8 cellular contexts compared by ENCODE assay signal in the genomic region with DNA sequence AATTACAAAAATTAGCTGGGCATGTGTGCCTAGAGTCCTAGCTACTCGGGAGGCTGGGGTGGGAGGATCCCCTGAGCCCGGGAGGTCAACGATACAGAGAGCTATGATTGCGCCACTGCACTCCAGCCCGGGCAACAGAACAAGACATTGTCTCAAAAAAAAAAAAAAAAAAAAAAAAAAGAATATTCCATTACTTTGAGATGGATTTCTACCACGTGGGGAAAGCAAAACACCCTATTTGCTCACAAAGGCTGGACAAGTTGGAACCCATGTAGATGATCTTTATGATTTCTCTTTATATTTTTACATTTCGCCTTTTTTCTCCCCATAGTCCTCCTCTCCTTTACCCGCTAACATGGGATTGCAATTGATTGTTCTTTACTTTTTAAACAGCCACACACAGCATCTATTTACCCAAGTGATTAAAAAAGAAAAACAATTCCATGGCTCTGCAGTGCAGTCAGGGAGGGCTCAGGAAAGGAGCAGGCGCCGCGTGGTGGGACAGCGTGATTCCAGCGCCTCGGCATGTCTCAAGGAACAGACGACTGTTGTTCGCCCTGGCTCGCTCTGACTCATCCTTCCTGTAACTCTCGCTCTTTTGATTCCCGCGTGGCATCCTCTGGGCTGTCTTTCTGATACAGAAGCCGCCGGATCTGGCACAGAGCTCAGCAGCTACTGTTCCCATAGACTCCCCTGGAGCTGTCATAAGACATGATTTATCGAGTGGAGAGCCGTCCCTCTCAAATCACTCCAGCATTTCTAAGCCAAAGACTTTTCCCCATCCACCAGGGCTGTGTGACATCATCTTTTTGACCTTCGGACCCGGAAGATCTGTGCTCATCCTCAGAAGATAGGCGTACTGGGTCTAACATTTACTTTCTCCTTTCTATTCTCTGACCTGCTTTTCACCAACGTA.
A peak's percentile ranks its signal among the peaks of the same experiment; 100 is the strongest.
DNase-seq lines count a peak whose midpoint lies in the region; ATAC-seq and TF ChIP-seq lines count a peak whose summit lies in the region.

No MANE protein-coding gene starts in this region.

- H3K27ac Mint-ChIP-seq in activated naive CD4-positive, alpha-beta T cell treated with anti-CD3 and anti-CD28 coated beads, Interleukin-2, amount 50 U/mL, for 72 hours, result no peak overlapping the region
- H3K27ac Mint-ChIP-seq in activated CD4-positive, alpha-beta memory T cell treated with anti-CD3 and anti-CD28 coated beads, Interleukin-2, amount 10 ng/mL, durations not matched to agents 7 days and 5 days, result no peak overlapping the region

- H3K4me1 Mint-ChIP-seq in activated CD4-positive, alpha-beta memory T cell treated with anti-CD3 and anti-CD28 coated beads, Interleukin-2, amount 10 ng/mL, durations not matched to agents 7 days and 5 days, result no peaks in the 10 kb centered on the region

- H3K4me3 ChIP-seq in A673 (ENCODE audit: low read depth, low read length, poor library complexity, severe bottlenecking) (peak overlapping the region; percentile 14), MG63 (peak overlapping the region; percentile 20; the same call in 1 of the 2 replicates), aorta (ENCODE audit: low read length in 2 of 2) (no peak overlapping the region)

- intact Hi-C loops in A673 (cut with micrococcal nuclease; ENCODE audit: unreplicated experiment) (loop anchor here (5.0 kb wide), 1 partner anchor 131 kb away; no protein-coding TSS in a partner anchor), aorta (cut with DNase I) (no loop called here)

- CTCF ChIA-PET in A673 (lab: Charles Lee), result interaction anchor here (0.7 kb wide), 1 partner anchor 156 kb away, joined by 16 read pairs; no protein-coding TSS in a partner anchor
- CTCF ChIA-PET in activated CD4-positive, alpha-beta memory T cell treated with anti-CD3 and anti-CD28 coated beads, Interleukin-2, amount 10 ng/mL, durations not matched to agents 7 days and 5 days (lab: Charles Lee), result no interaction called here

- H3K36me3 ChIP-seq in A673 (ENCODE audit: insufficient read depth, low read length, poor library complexity, severe bottlenecking), result no peaks in the 10 kb centered on the region
- H3K36me3 ChIP-seq in MG63, result no peaks in the 10 kb centered on the region
- no peaks in the 10 kb centered on the region for H3K36me3 ChIP-seq in aorta (ENCODE audit: control insufficient read depth in 1 of 2, insufficient read depth in 2 of 2, low read length in 1 of 2)

- peaks cover 50% of the 10 kb centered on the region for H3K27me3 Mint-ChIP-seq in activated CD4-positive, alpha-beta memory T cell treated with anti-CD3 and anti-CD28 coated beads, Interleukin-2, amount 10 ng/mL, durations not matched to agents 7 days and 5 days

- no peaks in the 10 kb centered on the region for H3K36me3 Mint-ChIP-seq in activated naive CD4-positive, alpha-beta T cell treated with anti-CD3 and anti-CD28 coated beads, Interleukin-2, amount 50 U/mL, for 72 hours
- no peaks in the 10 kb centered on the region for H3K36me3 Mint-ChIP-seq in activated CD4-positive, alpha-beta memory T cell treated with anti-CD3 and anti-CD28 coated beads, Interleukin-2, amount 10 ng/mL, durations not matched to agents 7 days and 5 days (ENCODE audit: low read depth)

- H3K27me3 ChIP-seq in A673 (replicated peaks; ENCODE audit: insufficient read depth, low read depth, low read length, poor library complexity) (no peaks in the 10 kb centered on the region), MG63 (no peaks in the 10 kb centered on the region), aorta (ENCODE audit: control insufficient read depth in 1 of 2, insufficient read depth in 2 of 2, low read length in 1 of 2) (no peaks in the 10 kb centered on the region)

- ATAC-seq in aorta (ENCODE audit: low FRiP score) (peak; percentile 77), GM18519 (IDR thresholded peaks at IDR 0.05; ENCODE audit: low FRiP score, unreplicated experiment) (no peak)
- ATAC-seq in activated naive CD4-positive, alpha-beta T cell treated with anti-CD3 and anti-CD28 coated beads, Interleukin-2, amount 50 U/mL, for 72 hours, result no peak

- POLR2A ChIA-PET in A673 (lab: Charles Lee; ENCODE audit: low non-redundant PET), result interaction anchor here (0.5 kb wide), 1 partner anchor 84 kb away, joined by 4 read pairs; no protein-coding TSS in a partner anchor
- POLR2A ChIA-PET in activated CD4-positive, alpha-beta memory T cell treated with anti-CD3 and anti-CD28 coated beads, Interleukin-2, amount 10 ng/mL, durations not matched to agents 7 days and 5 days (lab: Charles Lee), result no interaction called here

- peak overlapping the region; percentile 10 for H3K27ac ChIP-seq in A673 (ENCODE audit: low read depth, low read length, poor library complexity, severe bottlenecking)
- H3K27ac ChIP-seq in aorta (ENCODE audit: low read depth in 1 of 2, low read length in 2 of 2), result no peak overlapping the region

- WGBS in aorta, 2 donors, result 43 to 47% methylated on average over 28 of the region's 28 CpGs

- no peaks in the 10 kb centered on the region for H3K9me3 Mint-ChIP-seq in activated naive CD4-positive, alpha-beta T cell treated with anti-CD3 and anti-CD28 coated beads, Interleukin-2, amount 50 U/mL, for 72 hours
- H3K9me3 Mint-ChIP-seq in activated CD4-positive, alpha-beta memory T cell treated with anti-CD3 and anti-CD28 coated beads, Interleukin-2, amount 10 ng/mL, durations not matched to agents 7 days and 5 days, result no peaks in the 10 kb centered on the region

- DNase-seq in A673 (ENCODE audit: low spot score) (peak; percentile 95), MG63 (peak; percentile 90), ecto neural progenitor cell (ENCODE audit: low spot score) (peak; percentile 47), medulla oblongata (ENCODE audit: extremely low spot score) (peak; percentile 92), aorta (peak; percentile 77 to 85)
- DNase-seq in activated naive CD4-positive, alpha-beta T cell treated with anti-CD3 and anti-CD28 coated beads, Interleukin-2, amount 50 U/mL, for 72 hours (ENCODE audit: low spot score in 2 of 2), result no peak
- no peak for DNase-seq in activated CD4-positive, alpha-beta memory T cell treated with anti-CD3 and anti-CD28 coated beads, Interleukin-2, amount 10 ng/mL, durations not matched to agents 7 days and 5 days

- 0 out of 2 replicates have a peak, but pooled peaks have one; percentile 13 for TF ChIP-seq CTCF in A673 (conservative IDR thresholded peaks at IDR 0.05; ENCODE audit: low read depth, low read length)

- BruUV-seq in A673 (replicated peaks; lab: Mats Ljungman, UMichigan), result TSS peak; percentile 79

- H3K4me3 Mint-ChIP-seq in activated CD4-positive, alpha-beta memory T cell treated with anti-CD3 and anti-CD28 coated beads, Interleukin-2, amount 10 ng/mL, durations not matched to agents 7 days and 5 days, result no peak overlapping the region

- H3K4me1 ChIP-seq in A673 (ENCODE audit: insufficient read depth, low read length, poor library complexity, severe bottlenecking) (peaks cover 28% of the 10 kb centered on the region), aorta (ENCODE audit: control insufficient read depth in 1 of 2, insufficient read depth in 2 of 2, low read length in 2 of 2) (no peaks in the 10 kb centered on the region)

- no peaks in the 10 kb centered on the region for H3K9me3 ChIP-seq in A673 (ENCODE audit: low read depth, low read length, poor library complexity, severe bottlenecking)
- H3K9me3 ChIP-seq in MG63, result no peaks in the 10 kb centered on the region
- H3K9me3 ChIP-seq in aorta (ENCODE audit: control insufficient read depth, low read length), result no peaks in the 10 kb centered on the region

Comparison
In these comparisons a context has a peak if more than half of its experiments do, and no peak if none do; other contexts are left out.
1. DNase-seq: peak in A673 (single experiment), MG63 (single experiment), ecto neural progenitor cell (single experiment), medulla oblongata (single experiment) and aorta (2 of 2); none in activated naive CD4-positive, alpha-beta T cell treated with anti-CD3 and anti-CD28 coated beads, Interleukin-2, amount 50 U/mL, for 72 hours (0 of 2) and activated CD4-positive, alpha-beta memory T cell treated with anti-CD3 and anti-CD28 coated beads, Interleukin-2, amount 10 ng/mL, durations not matched to agents 7 days and 5 days (single experiment).
2. H3K4me3 ChIP-seq: peak in A673 (single experiment) and MG63 (single experiment); none in aorta (0 of 2).